In the genomic region with DNA sequence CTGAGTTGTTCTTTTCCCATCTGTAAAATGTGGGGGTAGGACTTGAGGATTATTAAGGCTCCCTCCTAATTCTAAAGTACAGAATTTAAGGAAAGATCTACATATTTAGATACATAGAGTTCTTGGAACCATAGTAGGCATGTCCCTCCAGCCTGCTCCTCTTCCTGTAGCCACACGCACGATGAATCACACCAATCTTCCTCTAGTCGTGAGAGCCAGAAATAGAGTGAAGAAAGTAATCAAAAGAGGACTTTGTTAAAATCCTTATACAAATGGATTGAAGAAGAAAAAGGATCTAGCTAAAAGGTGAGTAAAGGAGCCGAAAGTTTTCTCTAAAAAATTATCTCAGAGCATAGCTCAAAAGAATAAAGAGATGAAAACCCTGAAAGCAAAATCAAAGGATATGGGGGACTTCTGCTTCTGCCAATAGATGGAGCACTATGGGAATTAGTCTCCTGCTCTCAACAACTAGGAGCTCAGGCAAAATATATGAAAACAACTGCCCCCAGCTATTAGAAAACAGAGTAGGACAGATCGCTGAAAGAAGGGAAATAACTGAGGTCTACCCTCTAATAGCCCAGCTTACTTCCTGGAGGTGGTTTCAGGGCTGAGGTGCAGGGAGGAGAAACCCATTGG, we compare ENCODE assay signal across 2 cellular contexts.
TF ChIP-seq lines count a peak whose summit lies in the region.

No MANE protein-coding gene starts in this region.

TF ChIP-seq in IMR-90, 13 proteins besides CTCF, POLR2A, EP300 and RAD21:
- TF ChIP-seq RCOR1 (IDR thresholded peaks at IDR 0.05; ENCODE audit: insufficient replicate concordance, low read length): no peak

TF ChIP-seq in K562, 482 proteins besides CTCF, POLR2A, EP300 and RAD21:
- TF ChIP-seq MECOM (CRISPR knock-in tag; IDR thresholded peaks at IDR 0.05) (0 out of 2 replicates have a peak, but pooled peaks have one; percentile 8), ZNF592 (IDR thresholded peaks at IDR 0.05) (peak; percentile 24; the same call in 1 of the 2 replicates), TSC22D4 (tag; IDR thresholded peaks at IDR 0.05) (no peak), FOS (IDR thresholded peaks at IDR 0.05; ENCODE audit: extremely low read depth, insufficient read length) (no peak), ARID3B (CRISPR knock-in tag; IDR thresholded peaks at IDR 0.05; ENCODE audit: borderline replicate concordance) (no peak), PCBP1 (IDR thresholded peaks at IDR 0.05; ENCODE audit: low read depth, low read length, poor library complexity, severe bottlenecking) (no peak), TEAD1 (CRISPR knock-in tag; IDR thresholded peaks at IDR 0.05) (no peak), ZBTB33 (CRISPR knock-in tag; IDR thresholded peaks at IDR 0.05) (0 out of 2 replicates have a peak, but pooled peaks have one; percentile 31), SETDB1 (IDR thresholded peaks at IDR 0.05; ENCODE audit: low read length) (no peak), MED1 (CRISPR knock-in tag; IDR thresholded peaks at IDR 0.05; ENCODE audit: borderline replicate concordance) (no peak), SREBF1 (IDR thresholded peaks at IDR 0.05; ENCODE audit: borderline replicate concordance, low read depth, low read length) (no peak), ZNF124 (CRISPR knock-in tag; IDR thresholded peaks at IDR 0.05) (no peak), CBX8 (IDR thresholded peaks at IDR 0.05; ENCODE audit: borderline replicate concordance, extremely low read depth, low read depth, low read length, poor library complexity, severe bottlenecking) (no peak), ZNF165 (CRISPR knock-in tag; IDR thresholded peaks at IDR 0.05; ENCODE audit: borderline replicate concordance) (no peak), MIER1 (IDR thresholded peaks at IDR 0.05; ENCODE audit: low read depth) (no peak), FOSL1 (tag; conservative IDR thresholded peaks at IDR 0.05) (0 out of 2 replicates have a peak, but pooled peaks have one; percentile 36), SMARCE1 (IDR thresholded peaks at IDR 0.05) (no peak), CCNT2 (IDR thresholded peaks at IDR 0.05; ENCODE audit: borderline replicate concordance, extremely low read depth, insufficient read length, low read depth, low read length) (no peak), ZNF75A (CRISPR knock-in tag; IDR thresholded peaks at IDR 0.05) (no peak), LEF1 (IDR thresholded peaks at IDR 0.05) (no peak), ARID2 (IDR thresholded peaks at IDR 0.05) (no peak), MEF2D (tag; conservative IDR thresholded peaks at IDR 0.05; ENCODE audit: low read depth) (no peak), ZNF436 (CRISPR knock-in tag; IDR thresholded peaks at IDR 0.05) (no peak), TRIM28 (IDR thresholded peaks at IDR 0.05) (no peak), NR4A1 (CRISPR knock-in tag; IDR thresholded peaks at IDR 0.05) (no peak), NR4A1 (tag; IDR thresholded peaks at IDR 0.05) (no peak), MNT (conservative IDR thresholded peaks at IDR 0.05) (0 out of 4 replicates have a peak, but pooled peaks of 1 of the 2 experiments have one; percentile 20)
- TF ChIP-seq, protein P1, sequence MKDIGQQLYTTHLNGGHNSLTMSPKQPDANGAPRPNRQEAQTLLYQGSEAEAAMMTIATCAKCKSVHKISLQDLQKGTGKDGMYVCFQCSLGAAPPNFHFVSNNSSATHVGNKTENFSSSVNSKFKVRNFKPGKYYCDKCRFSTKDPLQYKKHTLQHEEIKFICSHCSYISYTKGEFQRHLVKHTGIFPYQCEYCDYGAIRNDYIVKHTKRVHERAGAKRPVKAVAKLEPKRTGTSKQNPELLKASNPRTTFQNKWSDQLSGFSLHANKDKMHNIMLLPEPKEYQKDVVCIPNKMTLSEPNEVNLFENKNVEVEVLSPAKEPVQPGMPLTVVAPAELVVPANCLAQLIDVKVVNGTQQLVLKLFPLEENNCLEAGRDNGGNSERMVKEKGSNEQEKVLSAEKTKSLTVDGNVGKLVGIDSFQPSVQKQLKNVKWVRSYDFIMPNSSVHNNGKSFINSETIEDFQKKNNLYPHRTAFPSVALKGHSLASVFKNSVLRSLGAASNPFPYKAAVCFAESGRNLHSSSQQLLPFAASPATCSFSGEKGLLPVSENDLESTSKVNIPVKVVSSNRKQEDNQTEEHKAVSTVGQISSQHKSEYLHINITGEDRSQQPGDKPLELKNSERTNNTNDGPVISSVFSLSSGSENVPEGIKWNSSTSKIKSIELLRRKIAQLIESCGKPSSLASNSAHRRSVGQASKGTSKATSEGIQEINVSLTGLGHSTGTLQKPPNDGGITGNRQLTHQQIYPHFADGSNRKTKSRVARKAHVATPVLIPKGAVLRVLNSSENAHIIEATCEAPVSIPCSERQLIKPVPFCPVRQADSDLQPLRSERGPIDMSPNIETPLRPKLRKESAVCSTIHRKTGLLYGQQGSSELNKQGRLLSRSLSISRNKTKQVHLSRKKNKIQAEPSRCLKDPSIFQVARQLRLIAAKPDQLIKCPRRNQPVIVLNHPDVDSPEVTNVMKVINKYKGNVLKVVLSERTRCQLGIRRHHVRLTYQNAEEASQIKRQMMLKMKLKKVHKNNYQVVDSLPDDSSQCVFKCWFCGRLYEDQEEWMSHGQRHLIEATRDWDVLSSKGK (CRISPR knock-in tag; IDR thresholded peaks at IDR 0.05): no peak
- TF ChIP-seq, protein P2, sequence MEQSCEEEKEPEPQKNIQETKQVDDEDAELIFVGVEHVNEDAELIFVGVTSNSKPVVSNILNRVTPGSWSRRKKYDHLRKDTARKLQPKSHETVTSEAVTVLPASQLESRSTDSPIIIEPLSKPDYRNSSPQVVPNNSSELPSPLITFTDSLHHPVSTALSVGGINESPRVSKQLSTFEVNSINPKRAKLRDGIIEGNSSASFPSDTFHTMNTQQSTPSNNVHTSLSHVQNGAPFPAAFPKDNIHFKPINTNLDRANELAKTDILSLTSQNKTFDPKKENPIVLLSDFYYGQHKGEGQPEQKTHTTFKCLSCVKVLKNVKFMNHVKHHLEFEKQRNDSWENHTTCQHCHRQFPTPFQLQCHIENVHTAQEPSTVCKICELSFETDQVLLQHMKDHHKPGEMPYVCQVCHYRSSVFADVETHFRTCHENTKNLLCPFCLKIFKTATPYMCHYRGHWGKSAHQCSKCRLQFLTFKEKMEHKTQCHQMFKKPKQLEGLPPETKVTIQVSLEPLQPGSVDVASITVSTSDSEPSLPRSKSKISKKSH (CRISPR knock-in tag; IDR thresholded peaks at IDR 0.05): no peak
